In the genomic region with DNA sequence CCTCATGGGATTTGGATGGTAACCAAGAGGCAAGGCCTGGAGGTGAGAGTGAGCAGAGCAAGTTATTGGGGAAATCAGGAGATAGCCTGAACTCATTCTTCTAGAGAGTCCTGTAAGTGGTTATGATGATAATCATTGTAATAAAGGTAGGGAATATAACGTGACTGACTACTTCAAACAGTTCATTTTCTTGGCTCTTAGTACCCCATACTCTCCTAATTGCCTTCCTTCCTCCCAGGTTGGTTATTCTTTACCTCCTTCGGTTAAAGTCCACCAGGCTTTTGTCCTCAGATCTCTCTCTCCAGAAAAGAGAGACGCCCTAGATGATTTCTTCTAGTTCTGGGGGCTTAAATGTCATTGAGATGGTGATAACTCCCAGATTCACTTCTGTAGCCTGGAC, we compare ENCODE assay signal across 18 cellular contexts. TPM values are rescaled to one million over a fixed set of nuclear protein-coding genes. Genes with fewer than 3 reads are reported as not detected.
DNase-seq lines count a peak whose midpoint lies in the region; ATAC-seq, FAIRE-seq and TF ChIP-seq lines count a peak whose summit lies in the region.
"Had no signal": no experiment of that assay in that cellular context is flagged by ENCODE, and none has a peak within 500 bp of the region (broad histone marks: within the 10 kb centered on the region; RNA-seq: fewer than 3 reads in every experiment).

No MANE protein-coding gene starts in this region.

- WGBS in psoas muscle, 3 donors = 57 to 75% (median 62%) methylated on average over 3 of the region's 3 CpGs

- TF ChIP-seq CTCF in astrocyte (IDR thresholded peaks at IDR 0.05; ENCODE audit: insufficient read depth, low read depth, low read length) (no peak), mucosa of descending colon (IDR thresholded peaks at IDR 0.05) (no peak), psoas muscle (IDR thresholded peaks at IDR 0.05) (no peak)

- no peak for FAIRE-seq in astrocyte (lab: Jason Lieb, UNC)
- FAIRE-seq: A204.1, GM12892, GM19239, H1, HepG2, HTR-8/SVneo had no signal

- H3K9me3 Mint-ChIP-seq in astrocyte (ENCODE audit: unreplicated experiment) = no peaks in the 10 kb centered on the region
- H3K9me3 Mint-ChIP-seq: CD4-positive, alpha-beta memory T cell had no signal

- intact Hi-C loops in mucosa of descending colon (cut with DNase I, micrococcal nuclease) (no loop called here), psoas muscle (cut with DNase I) (no loop called here)

- H3K4me1 ChIP-seq in astrocyte (ENCODE audit: insufficient read depth, low read length) (no peaks in the 10 kb centered on the region), mucosa of descending colon (ENCODE audit: low read depth) (peaks cover 21% of the 10 kb centered on the region), psoas muscle (peaks cover 79% of the 10 kb centered on the region)

- ATAC-seq in mucosa of descending colon (peak; percentile 67), psoas muscle (no peak), HG02759 (IDR thresholded peaks at IDR 0.05; ENCODE audit: unreplicated experiment) (no peak)
- ATAC-seq: HepG2 had no signal

- DNase-seq in astrocyte (ENCODE audit: low read depth) = no peak
- no peak for DNase-seq in mucosa of descending colon
- DNase-seq in psoas muscle = no peak
- DNase-seq in GM03348 (ENCODE audit: low spot score) = no peak
- no peak for DNase-seq in stimulated activated CD4-positive, alpha-beta T cell treated with anti-CD3 and anti-CD28 coated beads, Interleukin-15, amount 100 ng/mL, for 24 hours
- no peak for DNase-seq in NCI-H187 (lab: John Stamatoyannopoulos, UW)
- DNase-seq: C1 segment of cervical spinal cord; CD4-positive, alpha-beta memory T cell; DMS79 had no signal

- H2AFZ ChIP-seq in astrocyte (ENCODE audit: low read depth, low read length) = no peak overlapping the region

- H3K27me3 ChIP-seq in astrocyte (ENCODE audit: insufficient read depth, low read length) (no peaks in the 10 kb centered on the region), psoas muscle (ENCODE audit: insufficient read depth in 3 of 3, low read length in 2 of 3) (no peaks in the 10 kb centered on the region)

- H3K27ac Mint-ChIP-seq in astrocyte (ENCODE audit: unreplicated experiment) = peak overlapping the region; percentile 24
- H3K27ac Mint-ChIP-seq: B cell; CD4-positive, alpha-beta memory T cell had no signal

- no peak overlapping the region for H3K4me3 Mint-ChIP-seq in astrocyte (ENCODE audit: unreplicated experiment)
- H3K4me3 Mint-ChIP-seq: B cell; CD4-positive, alpha-beta memory T cell had no signal

- H3K9ac ChIP-seq in astrocyte (ENCODE audit: low read length) = no peak overlapping the region

- H3K4me1 Mint-ChIP-seq in astrocyte (ENCODE audit: low read depth, unreplicated experiment) = no peaks in the 10 kb centered on the region

- H3K27ac ChIP-seq in astrocyte (ENCODE audit: low read depth, low read length) = no peak overlapping the region
- peak overlapping the region; percentile 89 for H3K27ac ChIP-seq in psoas muscle

- peaks cover 4% of the 10 kb centered on the region for H3K36me3 Mint-ChIP-seq in astrocyte (ENCODE audit: low read depth, unreplicated experiment)

- peaks cover 87% of the 10 kb centered on the region for H4K20me1 ChIP-seq in astrocyte (ENCODE audit: insufficient read depth, low read length)

- H3K4me2 ChIP-seq in astrocyte (ENCODE audit: low read length) = no peak overlapping the region

- H3K36me3 ChIP-seq in astrocyte (ENCODE audit: insufficient read depth, low read length) (no peaks in the 10 kb centered on the region), mucosa of descending colon (ENCODE audit: low read depth) (no peaks in the 10 kb centered on the region), psoas muscle (ENCODE audit: insufficient read depth in 1 of 2, low read depth in 1 of 2) (no peaks in the 10 kb centered on the region)
- H3K36me3 ChIP-seq: HAP-1 had no signal

- no peaks in the 10 kb centered on the region for H3K9me3 ChIP-seq in astrocyte (ENCODE audit: insufficient read depth, low read depth, low read length)
- no peaks in the 10 kb centered on the region for H3K9me3 ChIP-seq in mucosa of descending colon
- H3K9me3 ChIP-seq in psoas muscle = no peaks in the 10 kb centered on the region
- H3K9me3 ChIP-seq: HAP-1 had no signal

- H3K79me2 ChIP-seq in astrocyte (ENCODE audit: insufficient read depth, low read length) = peaks cover 96% of the 10 kb centered on the region

- H3K4me3 ChIP-seq in astrocyte (ENCODE audit: insufficient read depth, low read depth, low read length) = no peak overlapping the region
- H3K4me3 ChIP-seq in mucosa of descending colon = no peak overlapping the region
- no peak overlapping the region for H3K4me3 ChIP-seq in psoas muscle
- H3K4me3 ChIP-seq: HAP-1 had no signal

- no peaks in the 10 kb centered on the region for H3K27me3 Mint-ChIP-seq in astrocyte (ENCODE audit: low read depth, unreplicated experiment)
- H3K27me3 Mint-ChIP-seq: B cell; CD4-positive, alpha-beta memory T cell had no signal

RNA-seq across cellular contexts. Expression of gene KIF1B, which starts 35.3 kb away (rescaled TPM):
- 74.6 and 75.9 TPM in 2 replicates for total RNA-seq in astrocyte
- 10 to 100 TPM; 35.6 to 62.2 (median 48.0) TPM for total RNA-seq in mucosa of descending colon
- total RNA-seq in psoas muscle = 100 to 1,000 TPM; 221 to 391 (median 338) TPM
- 100 to 1,000 TPM in 2 of 3 donors, 10 to 100 TPM in 1; 31.8 to 332 (median 105) TPM for polyA plus RNA-seq in psoas muscle
